In genomic region chr20:33896509-33896908, GRCh38 we compare ENCODE assay signal across 20 cellular contexts.
A peak's percentile ranks its signal among the peaks of the same experiment; 100 is the strongest.
DNase-seq lines count a peak whose midpoint lies in the region; ATAC-seq, FAIRE-seq and TF ChIP-seq lines count a peak whose summit lies in the region.
"Had no signal": no experiment of that assay in that cellular context is flagged by ENCODE, and none has a peak within 500 bp of the region (broad histone marks: within the 10 kb centered on the region; RNA-seq: fewer than 3 reads in every experiment).

No MANE protein-coding gene starts in this region.

- intact Hi-C loops in K562 (cut with micrococcal nuclease), result no loop called here

- no peaks in the 10 kb centered on the region for H3K36me3 ChIP-seq in K562 (ENCODE audit: control insufficient read depth, insufficient read depth, low read length)
- H3K36me3 ChIP-seq: BE2C, tibial artery had no signal

- POLR2A ChIA-PET in K562 (lab: Yijun Ruan, JAX), result interaction anchor here (0.7 to 1.1 kb wide), 2 partner anchors 17 to 860 kb away, joined by 3 read pairs; no protein-coding TSS in a partner anchor

- no TSS peak for BruUV-seq in K562 (replicated peaks; lab: Mats Ljungman, UMichigan)

- TF ChIP-seq CTCF in K562 (IDR thresholded peaks at IDR 0.05 in 2 of 3, conservative IDR thresholded peaks at IDR 0.05 in 1 of 3; ENCODE audit: insufficient read depth in 2 of 3, low read depth in 1 of 3, low read length in 3 of 3), result no peak

- ATAC-seq in K562 (no peak), GM21723 (IDR thresholded peaks at IDR 0.05; ENCODE audit: unreplicated experiment) (no peak)
- ATAC-seq: activated CD8-positive, alpha-beta T cell treated with anti-CD3 and anti-CD28 coated beads, Interleukin-2, amount 10 ng/mL, durations not matched to agents 7 days and 5 days; activated naive CD8-positive, alpha-beta T cell treated with anti-CD3 and anti-CD28 coated beads, Interleukin-2, amount 50 U/mL, for 24 hours; left cardiac atrium; mucosa of descending colon; WTC11 had no signal

- no peak for TF ChIP-seq EP300 in K562 (IDR thresholded peaks at IDR 0.05; ENCODE audit: low read length)

- no peak for TF ChIP-seq RAD21 in K562 (CRISPR knock-in tag; conservative IDR thresholded peaks at IDR 0.05 in 1 of 2, IDR thresholded peaks at IDR 0.05 in 1 of 2)

- WGBS in K562 (ENCODE audit: insufficient coverage, low coverage, missing lambda C conversion rate), result 5% methylated on average over 4 of the region's 4 CpGs

- in situ Hi-C loops in K562 (cut with MboI) (no loop called here), ACHN (cut with HindIII; ENCODE audit: low pct_ligation_motif_present, low pct_unique_long_range_greater_than_20kb, low sequenced_read_pairs) (no loop called here)

- no peak overlapping the region for H3K4me3 ChIP-seq in K562
- H3K4me3 ChIP-seq: mucosa of descending colon, skin epidermis, tibial artery had no signal

- CTCF ChIA-PET in K562 (lab: Yijun Ruan, JAX; ENCODE audit: low intra/inter-chr PET ratio), result no interaction called here

- H4K20me1 ChIP-seq in K562 (replicated peaks; ENCODE audit: control insufficient read depth, insufficient read depth, low read length), result peaks cover 11% of the 10 kb centered on the region

- H3K79me2 ChIP-seq in K562 (ENCODE audit: control insufficient read depth, insufficient read depth, low read length), result no peaks in the 10 kb centered on the region

- no peak overlapping the region for H3K9ac ChIP-seq in K562 (ENCODE audit: insufficient read depth in 1 of 2, low read depth in 2 of 2, low read length in 2 of 2)

- H3K27ac ChIP-seq in K562 (ENCODE audit: extremely low read depth, low read depth, low read length), result no peak overlapping the region
- H3K27ac ChIP-seq: skin epidermis, tibial artery had no signal

- peaks cover 29 to 70% of the 10 kb centered on the region in 2 experiments; a peak in 4 of 5 replicates for H3K27me3 ChIP-seq in K562 (ENCODE audit: control insufficient read depth in 2 of 2, insufficient read depth in 2 of 2, low read length in 2 of 2)
- H3K27me3 ChIP-seq: BE2C, tibial artery had no signal

- no peak for TF ChIP-seq POLR2A in K562 (conservative IDR thresholded peaks at IDR 0.05)

- H3K4me2 ChIP-seq in K562 (ENCODE audit: insufficient read depth, low read length), result no peak overlapping the region

- FAIRE-seq in K562 (lab: Jason Lieb, UNC), result no peak

- no peak overlapping the region for H2AFZ ChIP-seq in K562 (ENCODE audit: low read depth, low read length)

- no peaks in the 10 kb centered on the region for H3K9me1 ChIP-seq in K562 (ENCODE audit: control insufficient read depth, insufficient read depth, low read length)

- H3K9me3 ChIP-seq in K562 (replicated peaks; ENCODE audit: control insufficient read depth, insufficient read depth, low read depth, low read length), result no peaks in the 10 kb centered on the region
- H3K9me3 ChIP-seq: BE2C, mucosa of descending colon, tibial artery had no signal

- H3K4me1 ChIP-seq in K562 (replicated peaks in 1 of 2; ENCODE audit: control insufficient read depth in 2 of 2, insufficient read depth in 2 of 2, low read length in 2 of 2), result no peaks in the 10 kb centered on the region; a peak in 2 of 5 replicates
- H3K4me1 ChIP-seq: BE2C had no signal

- DNase-seq in COR-L47 (lab: John Stamatoyannopoulos, UW), result peak; percentile 3
- DNase-seq in LHCN-M2 (ENCODE audit: low read depth), result peak; percentile 25
- no peak for DNase-seq in K562 (ENCODE audit: extremely low read depth in 1 of 4, low spot score in 3 of 4)
- DNase-seq in myocyte (ENCODE audit: low read depth), result peak; percentile 59
- no peak for DNase-seq in retina
- no peak for DNase-seq in ACHN
- DNase-seq in NCI-H2081 treated with DMSO at 0.1 percent for 48 hours (lab: John Stamatoyannopoulos, UW), result no peak
- DNase-seq: activated CD8-positive, alpha-beta T cell treated with anti-CD3 and anti-CD28 coated beads, Interleukin-2, amount 10 ng/mL, durations not matched to agents 7 days and 5 days; activated naive CD8-positive, alpha-beta T cell treated with anti-CD3 and anti-CD28 coated beads, Interleukin-2, amount 50 U/mL, for 24 hours; BE2C; hippocampal formation; left cardiac atrium; mucosa of descending colon; NCI-H1048; occipital lobe; T-helper 1 cell; tibial artery had no signal

TF ChIP-seq in K562, 482 proteins besides CTCF, POLR2A, EP300 and RAD21:
- TF ChIP-seq TARDBP (IDR thresholded peaks at IDR 0.05), result no peak
- TF ChIP-seq HNRNPL (IDR thresholded peaks at IDR 0.05; ENCODE audit: low read depth, low read length), result no peak
- TF ChIP-seq NFIC (IDR thresholded peaks at IDR 0.05), result peak; percentile 28; the same call in 1 of the 2 replicates
- TF ChIP-seq PBX2 (CRISPR knock-in tag; IDR thresholded peaks at IDR 0.05; ENCODE audit: low read depth), result no peak
- TF ChIP-seq PBX2 (tag; conservative IDR thresholded peaks at IDR 0.05; ENCODE audit: low read depth), result peak; percentile 48; the same call in 1 of the 2 replicates

Comparison
In these comparisons a context has a peak if more than half of its experiments do, and no peak if none do; other contexts are left out.
1. DNase-seq: peak in COR-L47 (single experiment), LHCN-M2 (single experiment) and myocyte (single experiment); none in K562 (0 of 4), retina (single experiment), ACHN (single experiment) and NCI-H2081 treated with DMSO at 0.1 percent for 48 hours (single experiment).